Comparison of ENCODE assay signal across 28 cellular contexts in genomic region chr2:204129591-204130270, GRCh38.
"Had no signal": no experiment of that assay in that cellular context is flagged by ENCODE, and none has a peak within 500 bp of the region (broad histone marks: within the 10 kb centered on the region; RNA-seq: fewer than 3 reads in every experiment).

No MANE protein-coding gene starts in this region.

- H3K27ac Mint-ChIP-seq: activated CD4-positive, alpha-beta memory T cell treated with anti-CD3 and anti-CD28 coated beads, Interleukin-2, amount 10 ng/mL, durations not matched to agents 7 days and 5 days; activated CD4-positive, alpha-beta T cell treated with anti-CD3 and anti-CD28 coated beads, Interleukin-2, amount 10 ng/mL, durations not matched to agents 7 days and 5 days; activated naive CD4-positive, alpha-beta T cell treated with anti-CD3 and anti-CD28 coated beads, Interleukin-2, amount 50 U/mL, for 24 hours; activated naive CD8-positive, alpha-beta T cell treated with anti-CD3 and anti-CD28 coated beads, Interleukin-2, amount 50 U/mL, for 24 hours; activated T-cell treated with anti-CD3 and anti-CD28 coated beads, Interleukin-2, amount 50 U/mL, for 24 hours; nephron; stimulated activated memory B cell treated with anti-CD40 and anti-IgM and Interleukin-4, amounts not matched to agents 10 μg/mL and 1 μg/mL and 100 μg/mL, for 72 hours; T-helper 17 cell had no signal

- H3K27ac ChIP-seq: esophagus muscularis mucosa, hepatocyte, neutrophil, sigmoid colon, suprapubic skin, tibial artery, upper lobe of right lung had no signal

- ATAC-seq: activated naive CD8-positive, alpha-beta T cell treated with anti-CD3 and anti-CD28 coated beads, Interleukin-2, amount 50 U/mL, for 24 hours; left colon; stimulated activated memory B cell treated with anti-CD40 and anti-IgM and Interleukin-4, amounts not matched to agents 10 μg/mL and 1 μg/mL and 100 μg/mL, for 72 hours; T-helper 17 cell; upper lobe of right lung had no signal

- H3K27me3 ChIP-seq: esophagus muscularis mucosa, hepatocyte, neutrophil, sigmoid colon, suprapubic skin, tibial artery, upper lobe of right lung had no signal

- H3K4me1 Mint-ChIP-seq: activated CD4-positive, alpha-beta memory T cell treated with anti-CD3 and anti-CD28 coated beads, Interleukin-2, amount 10 ng/mL, durations not matched to agents 7 days and 5 days; activated CD4-positive, alpha-beta T cell treated with anti-CD3 and anti-CD28 coated beads, Interleukin-2, amount 10 ng/mL, durations not matched to agents 7 days and 5 days; activated naive CD4-positive, alpha-beta T cell treated with anti-CD3 and anti-CD28 coated beads, Interleukin-2, amount 50 U/mL, for 24 hours; central memory CD8-positive, alpha-beta T cell; nephron; stimulated activated memory B cell treated with anti-CD40 and anti-IgM and Interleukin-4, amounts not matched to agents 10 μg/mL and 1 μg/mL and 100 μg/mL, for 72 hours; T-helper 17 cell had no signal

- DNase-seq: activated CD4-positive, alpha-beta memory T cell treated with anti-CD3 and anti-CD28 coated beads, Interleukin-2, amount 10 ng/mL, durations not matched to agents 7 days and 5 days; activated CD4-positive, alpha-beta T cell treated with anti-CD3 and anti-CD28 coated beads, Interleukin-2, amount 10 ng/mL, durations not matched to agents 7 days and 5 days; activated CD4-positive, CD25-positive, alpha-beta regulatory T cell treated with anti-CD3 and anti-CD28 coated beads, Interleukin-2, amount 50 U/mL, for 72 hours; activated CD8-positive, alpha-beta memory T cell treated with anti-CD3 and anti-CD28 coated beads, Interleukin-2, amount 50 U/mL, for 48 hours; activated gamma-delta T cell treated with Interleukin-2 at 50 U/mL for 16 hours; activated naive CD8-positive, alpha-beta T cell treated with anti-CD3 and anti-CD28 coated beads, Interleukin-2, amount 50 U/mL, for 24 hours; activated T-cell treated with anti-CD3 and anti-CD28 coated beads, Interleukin-2, amount 50 U/mL, for 24 hours; amygdala; dermis blood vessel endothelial cell; effector CD4-positive, alpha-beta T cell; left colon; sigmoid colon; stimulated activated CD4-positive, alpha-beta T cell treated with anti-CD3 and anti-CD28 coated beads, Interleukin-1b, Interleukin-23, amount 100 ng/mL, for 48 hours; stimulated activated CD4-positive, alpha-beta T cell treated with anti-CD3 and anti-CD28 coated beads, Interleukin-4, amount 100 ng/mL, for 4 hours; stimulated activated CD8-positive, alpha-beta memory T cell treated with anti-CD3 and anti-CD28 coated beads, Interleukin-4, amount 100 ng/mL, for 48 hours; T-helper 17 cell; T1000; tibial artery; upper lobe of right lung had no signal

- H3K4me1 ChIP-seq: sigmoid colon, suprapubic skin, upper lobe of right lung had no signal

- H3K4me3 Mint-ChIP-seq: activated CD4-positive, alpha-beta memory T cell treated with anti-CD3 and anti-CD28 coated beads, Interleukin-2, amount 10 ng/mL, durations not matched to agents 7 days and 5 days; activated CD4-positive, alpha-beta T cell treated with anti-CD3 and anti-CD28 coated beads, Interleukin-2, amount 10 ng/mL, durations not matched to agents 7 days and 5 days; activated naive CD4-positive, alpha-beta T cell treated with anti-CD3 and anti-CD28 coated beads, Interleukin-2, amount 50 U/mL, for 24 hours; activated naive CD8-positive, alpha-beta T cell treated with anti-CD3 and anti-CD28 coated beads, Interleukin-2, amount 50 U/mL, for 24 hours; activated T-cell treated with anti-CD3 and anti-CD28 coated beads, Interleukin-2, amount 50 U/mL, for 24 hours; central memory CD8-positive, alpha-beta T cell; nephron; stimulated activated memory B cell treated with anti-CD40 and anti-IgM and Interleukin-4, amounts not matched to agents 10 μg/mL and 1 μg/mL and 100 μg/mL, for 72 hours; T-helper 17 cell had no signal

- H3K9me3 Mint-ChIP-seq: activated naive CD4-positive, alpha-beta T cell treated with anti-CD3 and anti-CD28 coated beads, Interleukin-2, amount 50 U/mL, for 24 hours; activated naive CD8-positive, alpha-beta T cell treated with anti-CD3 and anti-CD28 coated beads, Interleukin-2, amount 50 U/mL, for 24 hours; activated T-cell treated with anti-CD3 and anti-CD28 coated beads, Interleukin-2, amount 50 U/mL, for 24 hours; central memory CD8-positive, alpha-beta T cell; nephron; stimulated activated memory B cell treated with anti-CD40 and anti-IgM and Interleukin-4, amounts not matched to agents 10 μg/mL and 1 μg/mL and 100 μg/mL, for 72 hours had no signal

- H3K27me3 Mint-ChIP-seq: activated naive CD4-positive, alpha-beta T cell treated with anti-CD3 and anti-CD28 coated beads, Interleukin-2, amount 50 U/mL, for 24 hours; activated T-cell treated with anti-CD3 and anti-CD28 coated beads, Interleukin-2, amount 50 U/mL, for 24 hours had no signal

- H3K9me3 ChIP-seq: esophagus muscularis mucosa, neutrophil, sigmoid colon, suprapubic skin, tibial artery, upper lobe of right lung had no signal

- H3K4me3 ChIP-seq: esophagus muscularis mucosa, hepatocyte, sigmoid colon, smooth muscle cell, suprapubic skin, tibial artery, upper lobe of right lung had no signal
